10 cellular contexts compared by ENCODE assay signal in genomic region chr22:20748820-20749428, GRCh38.
DNase-seq lines count a peak whose midpoint lies in the region; ATAC-seq lines count a peak whose summit lies in the region.
"Had no signal": no experiment of that assay in that cellular context is flagged by ENCODE, and none has a peak within 500 bp of the region (broad histone marks: within the 10 kb centered on the region; RNA-seq: fewer than 3 reads in every experiment).

No MANE protein-coding gene starts in this region.

- CTCF ChIA-PET in activated naive CD4-positive, alpha-beta T cell treated with anti-CD3 and anti-CD28 coated beads, Interleukin-2, amount 10 ng/mL, durations not matched to agents 7 days and 5 days (lab: Charles Lee), result interaction anchor here (1.9 kb wide), 1 partner anchor 144 kb away, joined by 4 read pairs; no protein-coding TSS in a partner anchor

- H3K27ac Mint-ChIP-seq in activated naive CD4-positive, alpha-beta T cell treated with anti-CD3 and anti-CD28 coated beads, Interleukin-2, amount 50 U/mL, for 24 hours, result peak overlapping the region; percentile 23
- no peak overlapping the region for H3K27ac Mint-ChIP-seq in activated naive CD4-positive, alpha-beta T cell treated with anti-CD3 and anti-CD28 coated beads, Interleukin-2, amount 10 ng/mL, durations not matched to agents 7 days and 5 days

- DNase-seq in activated naive CD4-positive, alpha-beta T cell treated with anti-CD3 and anti-CD28 coated beads, Interleukin-2, amount 10 ng/mL, durations not matched to agents 7 days and 5 days, result no peak
- DNase-seq in astrocyte of the hippocampus (ENCODE audit: low read depth, low spot score) (peak; percentile 84), superior temporal gyrus (ENCODE audit: extremely low spot score) (peak; percentile 67), putamen (ENCODE audit: low spot score) (no peak), kidney tubule cell (ENCODE audit: low spot score) (no peak), NCI-H774 (lab: John Stamatoyannopoulos, UW) (no peak)
- DNase-seq: BE2C, KG1 had no signal

- no peaks in the 10 kb centered on the region for H3K4me1 Mint-ChIP-seq in activated naive CD4-positive, alpha-beta T cell treated with anti-CD3 and anti-CD28 coated beads, Interleukin-2, amount 50 U/mL, for 24 hours
- H3K4me1 Mint-ChIP-seq in activated naive CD4-positive, alpha-beta T cell treated with anti-CD3 and anti-CD28 coated beads, Interleukin-2, amount 10 ng/mL, durations not matched to agents 7 days and 5 days, result peaks cover 2% of the 10 kb centered on the region

- no peaks in the 10 kb centered on the region for H3K9me3 Mint-ChIP-seq in activated naive CD4-positive, alpha-beta T cell treated with anti-CD3 and anti-CD28 coated beads, Interleukin-2, amount 50 U/mL, for 24 hours
- no peaks in the 10 kb centered on the region for H3K9me3 Mint-ChIP-seq in activated naive CD4-positive, alpha-beta T cell treated with anti-CD3 and anti-CD28 coated beads, Interleukin-2, amount 10 ng/mL, durations not matched to agents 7 days and 5 days

- peak; percentile 41 for ATAC-seq in HG03060 (IDR thresholded peaks at IDR 0.05; ENCODE audit: low read depth, unreplicated experiment)

- peaks cover 9% of the 10 kb centered on the region for H3K36me3 Mint-ChIP-seq in activated naive CD4-positive, alpha-beta T cell treated with anti-CD3 and anti-CD28 coated beads, Interleukin-2, amount 50 U/mL, for 24 hours
- peaks cover 41% of the 10 kb centered on the region for H3K36me3 Mint-ChIP-seq in activated naive CD4-positive, alpha-beta T cell treated with anti-CD3 and anti-CD28 coated beads, Interleukin-2, amount 10 ng/mL, durations not matched to agents 7 days and 5 days

- no peaks in the 10 kb centered on the region for H3K27me3 Mint-ChIP-seq in activated naive CD4-positive, alpha-beta T cell treated with anti-CD3 and anti-CD28 coated beads, Interleukin-2, amount 50 U/mL, for 24 hours
- H3K27me3 Mint-ChIP-seq in activated naive CD4-positive, alpha-beta T cell treated with anti-CD3 and anti-CD28 coated beads, Interleukin-2, amount 10 ng/mL, durations not matched to agents 7 days and 5 days, result no peaks in the 10 kb centered on the region

- no peak overlapping the region for H3K4me3 Mint-ChIP-seq in activated naive CD4-positive, alpha-beta T cell treated with anti-CD3 and anti-CD28 coated beads, Interleukin-2, amount 50 U/mL, for 24 hours
- no peak overlapping the region for H3K4me3 Mint-ChIP-seq in activated naive CD4-positive, alpha-beta T cell treated with anti-CD3 and anti-CD28 coated beads, Interleukin-2, amount 10 ng/mL, durations not matched to agents 7 days and 5 days

Comparison
In these comparisons a context has a peak if more than half of its experiments do, and no peak if none do; other contexts are left out.
1. DNase-seq: peak in astrocyte of the hippocampus (single experiment) and superior temporal gyrus (single experiment); none in activated naive CD4-positive, alpha-beta T cell treated with anti-CD3 and anti-CD28 coated beads, Interleukin-2, amount 10 ng/mL, durations not matched to agents 7 days and 5 days (single experiment), putamen (single experiment), kidney tubule cell (single experiment) and NCI-H774 (single experiment).